In genomic region chr3:109806929-109807328, GRCh38 we compare ENCODE assay signal across 8 cellular contexts.
DNase-seq lines count a peak whose midpoint lies in the region; ATAC-seq and TF ChIP-seq lines count a peak whose summit lies in the region.

No MANE protein-coding gene starts in this region.

- peak overlapping the region; percentile 21 for H3K27ac ChIP-seq in ACC112 (ENCODE audit: low read depth, low read length)
- no peak overlapping the region for H3K27ac ChIP-seq in Karpas-422 (ENCODE audit: low read length)
- peak overlapping the region in 1 of 2 donors; percentile 3 for H3K27ac ChIP-seq in ascending aorta

- peak overlapping the region; percentile 45 to 60 for H3K4me3 Mint-ChIP-seq in activated T-cell treated with anti-CD3 and anti-CD28 coated beads, Interleukin-2, amount 50 U/mL, for 72 hours

- H3K36me3 ChIP-seq in ACC112 (ENCODE audit: insufficient read depth, low read length) (no peaks in the 10 kb centered on the region), Karpas-422 (ENCODE audit: insufficient read depth, low read length) (no peaks in the 10 kb centered on the region), ascending aorta (no peaks in the 10 kb centered on the region)

- peaks cover 6% of the 10 kb centered on the region for H3K4me1 ChIP-seq in ACC112 (ENCODE audit: control insufficient read depth, insufficient read depth, low read length, unreplicated experiment)
- no peaks in the 10 kb centered on the region for H3K4me1 ChIP-seq in Karpas-422 (ENCODE audit: low read length)
- no peaks in the 10 kb centered on the region for H3K4me1 ChIP-seq in ascending aorta

- peaks cover 0 to 2% of the 10 kb centered on the region in 2 donors for H3K36me3 Mint-ChIP-seq in activated T-cell treated with anti-CD3 and anti-CD28 coated beads, Interleukin-2, amount 50 U/mL, for 72 hours (ENCODE audit: insufficient read depth in 2 of 2)

- no peak for TF ChIP-seq CTCF in ascending aorta (IDR thresholded peaks at IDR 0.05)

- intact Hi-C loops in ascending aorta (cut with DNase I) = no loop called here

- no peaks in the 10 kb centered on the region for H3K27me3 Mint-ChIP-seq in activated T-cell treated with anti-CD3 and anti-CD28 coated beads, Interleukin-2, amount 50 U/mL, for 72 hours (ENCODE audit: low read depth)

- H3K4me2 ChIP-seq in Karpas-422 (ENCODE audit: low read depth, low read length, poor library complexity, severe bottlenecking) = no peak overlapping the region

- DNase-seq in Karpas-422 (no peak), kidney tubule cell (ENCODE audit: low spot score) (peak; percentile 80), ascending aorta (ENCODE audit: low spot score in 2 of 2) (no peak), NCI-H2029 (lab: John Stamatoyannopoulos, UW) (no peak), NCI-H748 (lab: John Stamatoyannopoulos, UW; ENCODE audit: unreplicated experiment) (no peak)
- DNase-seq in activated T-cell treated with anti-CD3 and anti-CD28 coated beads, Interleukin-2, amount 50 U/mL, for 72 hours = peak; percentile 28 to 33

- no peaks in the 10 kb centered on the region for H3K9me2 ChIP-seq in Karpas-422 (replicated peaks; ENCODE audit: insufficient read depth, low read length)

- H3K9me3 Mint-ChIP-seq in activated T-cell treated with anti-CD3 and anti-CD28 coated beads, Interleukin-2, amount 50 U/mL, for 72 hours = no peaks in the 10 kb centered on the region

- no peak overlapping the region for H3K9ac ChIP-seq in Karpas-422 (ENCODE audit: low read length)

- H3K9me3 ChIP-seq in Karpas-422 (ENCODE audit: low read length) (peaks cover 10% of the 10 kb centered on the region), ascending aorta (no peaks in the 10 kb centered on the region)

- no peaks in the 10 kb centered on the region for H4K20me1 ChIP-seq in Karpas-422 (ENCODE audit: insufficient read depth, low read depth, low read length)

- H3K4me1 Mint-ChIP-seq in activated T-cell treated with anti-CD3 and anti-CD28 coated beads, Interleukin-2, amount 50 U/mL, for 72 hours (ENCODE audit: low read depth) = peaks cover 38% of the 10 kb centered on the region

- H3K27me3 ChIP-seq in ACC112 (ENCODE audit: insufficient read depth, low read length) (no peaks in the 10 kb centered on the region), Karpas-422 (ENCODE audit: low read length) (no peaks in the 10 kb centered on the region), ascending aorta (no peaks in the 10 kb centered on the region)

- peak overlapping the region; percentile 38 for H3K27ac Mint-ChIP-seq in activated T-cell treated with anti-CD3 and anti-CD28 coated beads, Interleukin-2, amount 50 U/mL, for 72 hours

- H3K4me3 ChIP-seq in ACC112 (ENCODE audit: low read depth, low read length) (no peak overlapping the region), Karpas-422 (ENCODE audit: low read length) (no peak overlapping the region), ascending aorta (no peak overlapping the region)

- H2AFZ ChIP-seq in ACC112 (ENCODE audit: low read length, unreplicated experiment) (no peak overlapping the region), Karpas-422 (ENCODE audit: low read length) (0 out of 2 replicates have a peak overlapping the region, but pooled peaks have one; percentile 36)

- ATAC-seq in GM19467 (IDR thresholded peaks at IDR 0.05; ENCODE audit: unreplicated experiment) = peak; percentile 87
- ATAC-seq in activated T-cell treated with anti-CD3 and anti-CD28 coated beads, Interleukin-2, amount 50 U/mL, for 72 hours (replicated peaks in 1 of 2) = peak; percentile 88 to 95

- H3K79me2 ChIP-seq in ACC112 (ENCODE audit: control insufficient read depth, insufficient read depth, low read length, unreplicated experiment) = no peaks in the 10 kb centered on the region
- H3K79me2 ChIP-seq in Karpas-422 (ENCODE audit: low read length) = no peaks in the 10 kb centered on the region

Comparison
In these comparisons a context has a peak if more than half of its experiments do, and no peak if none do; other contexts are left out.
1. DNase-seq: peak in activated T-cell treated with anti-CD3 and anti-CD28 coated beads, Interleukin-2, amount 50 U/mL, for 72 hours (2 of 2) and kidney tubule cell (single experiment); none in Karpas-422 (single experiment), ascending aorta (0 of 2), NCI-H2029 (single experiment) and NCI-H748 (single experiment).